27 cellular contexts compared by ENCODE assay signal in genomic region chr11:69207165-69207889, GRCh38. TPM values are rescaled to one million over a fixed set of nuclear protein-coding genes. Genes with fewer than 3 reads are reported as not detected.
DNase-seq lines count a peak whose midpoint lies in the region; ATAC-seq, FAIRE-seq and TF ChIP-seq lines count a peak whose summit lies in the region.
"Had no signal": no experiment of that assay in that cellular context is flagged by ENCODE, and none has a peak within 500 bp of the region (broad histone marks: within the 10 kb centered on the region; RNA-seq: fewer than 3 reads in every experiment).

No MANE protein-coding gene starts in this region.

- no TSS peak for BruUV-seq in Caco-2 (replicated peaks; lab: Mats Ljungman, UMichigan)
- BruUV-seq in HepG2 (replicated peaks; lab: Mats Ljungman, UMichigan): no TSS peak

- FAIRE-seq in HepG2 (lab: Jason Lieb, UNC): no peak
- FAIRE-seq: keratinocyte had no signal

- H3K27me3 ChIP-seq in Caco-2 (replicated peaks; ENCODE audit: control insufficient read depth, insufficient read depth, low read length): no peaks in the 10 kb centered on the region
- H3K27me3 ChIP-seq in HepG2 (ENCODE audit: control insufficient read depth in 1 of 2, insufficient read depth in 2 of 2, low read length in 2 of 2): peaks cover 7 to 26% of the 10 kb centered on the region in 2 experiments
- H3K27me3 ChIP-seq in spleen (replicated peaks in 1 of 7): peaks cover 0 to 12% (median 0%) of the 10 kb centered on the region in 7 donors
- peaks cover 0 to 32% (median 5%) of the 10 kb centered on the region in 3 donors for H3K27me3 ChIP-seq in psoas muscle (ENCODE audit: insufficient read depth in 3 of 3, low read length in 2 of 3)
- H3K27me3 ChIP-seq: brain microvascular endothelial cell had no signal

- H3K4me3 ChIP-seq in Caco-2 (ENCODE audit: low read depth, low read length) (no peak overlapping the region), SK-N-MC (no peak overlapping the region), HepG2 (replicated peaks in 1 of 3; ENCODE audit: insufficient read depth in 1 of 3, low read depth in 2 of 3, low read length in 3 of 3) (no peak overlapping the region), spleen (no peak overlapping the region), psoas muscle (no peak overlapping the region)
- H3K4me3 ChIP-seq: BLaER1 treated with 17β-estradiol and CSF1 and Interleukin-3, amounts not matched to agents 10 nM and 100 nM had no signal

- CTCF ChIA-PET in Caco-2 (lab: Charles Lee) (interaction anchor here (1.3 kb wide), 1 partner anchor 76 kb away, joined by 7 read pairs; no protein-coding TSS in a partner anchor), HepG2 (lab: Yijun Ruan, JAX; ENCODE audit: low intra/inter-chr PET ratio, low total read pairs) (no interaction called here)

- H3K4me2 ChIP-seq in HepG2 (ENCODE audit: low read depth, low read length): no peak overlapping the region
- H3K4me2 ChIP-seq: BLaER1 treated with 17β-estradiol and CSF1 and Interleukin-3, amounts not matched to agents 10 nM and 100 nM had no signal

- DNase-seq in Caco-2 (peak in 1 of 2 experiments; percentile 38), SK-N-MC (ENCODE audit: low read depth, low spot score) (no peak), HepG2 (ENCODE audit: low spot score) (no peak), spleen (peak; percentile 51), GM13976 (ENCODE audit: low spot score) (no peak), psoas muscle (no peak), cerebellar cortex (ENCODE audit: low spot score) (no peak), putamen (ENCODE audit: low spot score) (no peak)
- DNase-seq: activated B cell treated with CpG ODN at 0.5 μM for 24 hours; activated naive CD4-positive, alpha-beta T cell treated with anti-CD3 and anti-CD28 coated beads, Interleukin-2, amount 10 ng/mL, durations not matched to agents 7 days and 5 days; brain microvascular endothelial cell; DMS79 treated with DMSO at 0.1 percent for 48 hours; effector CD4-positive, alpha-beta T cell; GF-D8; NCI-H1092; NCI-H187 treated with DMSO at 0.1 percent for 48 hours; NCI-H524; SHP77 treated with DMSO at 0.1 percent for 48 hours; stimulated activated naive CD8-positive, alpha-beta T cell treated with anti-CD3 and anti-CD28 coated beads, Interleukin-15, Interleukin-2, amounts not matched to agents 100 U/mL and 50 U/mL, for 24 hours; SW 1271; T1000 had no signal

- no peaks in the 10 kb centered on the region for H3K4me1 Mint-ChIP-seq in Caco-2 (ENCODE audit: low read depth, unreplicated experiment)
- H3K4me1 Mint-ChIP-seq: activated naive CD4-positive, alpha-beta T cell treated with anti-CD3 and anti-CD28 coated beads, Interleukin-2, amount 10 ng/mL, durations not matched to agents 7 days and 5 days had no signal

- ATAC-seq in HepG2: no peak
- no peak for ATAC-seq in psoas muscle
- ATAC-seq: HCT116; Panc1; stimulated activated naive CD8-positive, alpha-beta T cell treated with anti-CD3 and anti-CD28 coated beads, Interleukin-15, Interleukin-2, amounts not matched to agents 100 U/mL and 50 U/mL, for 24 hours had no signal

- no peak overlapping the region for H3K4me3 Mint-ChIP-seq in Caco-2 (ENCODE audit: unreplicated experiment)
- H3K4me3 Mint-ChIP-seq: activated B cell treated with CpG ODN at 0.5 μM for 24 hours; activated naive CD4-positive, alpha-beta T cell treated with anti-CD3 and anti-CD28 coated beads, Interleukin-2, amount 10 ng/mL, durations not matched to agents 7 days and 5 days had no signal

- H3K36me3 ChIP-seq in Caco-2 (ENCODE audit: control insufficient read depth, insufficient read depth, low read length): no peaks in the 10 kb centered on the region
- 0 out of 2 replicates have a peak, but pooled peaks cover 7% of the 10 kb centered on the region for H3K36me3 ChIP-seq in SK-N-MC (ENCODE audit: insufficient read depth, low read length)
- H3K36me3 ChIP-seq in HepG2 (replicated peaks in 1 of 2; ENCODE audit: control insufficient read depth in 1 of 2, insufficient read depth in 2 of 2, low read length in 2 of 2): no peaks in the 10 kb centered on the region
- H3K36me3 ChIP-seq in spleen: no peaks in the 10 kb centered on the region
- H3K36me3 ChIP-seq in psoas muscle (ENCODE audit: insufficient read depth in 1 of 2, low read depth in 1 of 2): no peaks in the 10 kb centered on the region
- H3K36me3 ChIP-seq: BLaER1 treated with 17β-estradiol and CSF1 and Interleukin-3, amounts not matched to agents 10 nM and 100 nM; brain microvascular endothelial cell had no signal

- TF ChIP-seq RAD21 in HepG2 (CRISPR knock-in tag; IDR thresholded peaks at IDR 0.05): no peak

- POLR2A ChIA-PET in Caco-2 (lab: Charles Lee): no interaction called here
- POLR2A ChIA-PET in HepG2 (lab: Yijun Ruan, JAX): no interaction called here

- H3K27ac Mint-ChIP-seq in Caco-2 (ENCODE audit: unreplicated experiment): peak overlapping the region; percentile 18

- no peaks in the 10 kb centered on the region for H3K27me3 Mint-ChIP-seq in Caco-2 (ENCODE audit: insufficient read depth, unreplicated experiment)

- H3K9ac ChIP-seq in SK-N-MC (ENCODE audit: insufficient read length): peak overlapping the region; percentile 71
- H3K9ac ChIP-seq in HepG2 (ENCODE audit: insufficient read depth, low read depth, low read length): no peak overlapping the region
- H3K9ac ChIP-seq: BLaER1 treated with 17β-estradiol and CSF1 and Interleukin-3, amounts not matched to agents 10 nM and 100 nM; parathyroid adenoma had no signal

- TF ChIP-seq POLR2A in HepG2 (IDR thresholded peaks at IDR 0.05; ENCODE audit: insufficient read depth in 1 of 2, low read depth in 2 of 2, low read length in 2 of 2) (no peak), spleen (IDR thresholded peaks at IDR 0.05) (no peak)

- H3K27ac ChIP-seq in SK-N-MC: peak overlapping the region; percentile 99
- H3K27ac ChIP-seq in HepG2 (ENCODE audit: extremely low read length, insufficient read depth, low read length): no peak overlapping the region
- no peak overlapping the region for H3K27ac ChIP-seq in spleen
- H3K27ac ChIP-seq in psoas muscle: no peak overlapping the region
- H3K27ac ChIP-seq: BLaER1 treated with 17β-estradiol and CSF1 and Interleukin-3, amounts not matched to agents 10 nM and 100 nM; brain microvascular endothelial cell; parathyroid adenoma had no signal

- WGBS in HepG2 (ENCODE audit: low lambda C conversion rate): 26% methylated on average over 6 of the region's 14 CpGs
- WGBS in spleen, 5 donors: 87 to 94% (median 92%) methylated on average over 10 to 14 of the region's 14 CpGs
- 80 to 84% (median 84%) methylated on average over 14 of the region's 14 CpGs for WGBS in psoas muscle, 3 donors

- TF ChIP-seq EP300 in HepG2 (IDR thresholded peaks at IDR 0.05; ENCODE audit: low read depth in 2 of 2, low read length in 2 of 2) (no peak), HepG2 (CRISPR knock-in tag; IDR thresholded peaks at IDR 0.05; ENCODE audit: borderline replicate concordance) (no peak)

- no peaks in the 10 kb centered on the region for H4K20me1 ChIP-seq in HepG2 (ENCODE audit: insufficient read depth, low read length)

- TF ChIP-seq CTCF in Caco-2 (IDR thresholded peaks at IDR 0.05; ENCODE audit: insufficient read depth in 1 of 2, low read depth in 1 of 2, low read length in 1 of 2, severe bottlenecking in 1 of 2, unreplicated experiment in 1 of 2): no peak
- no peak for TF ChIP-seq CTCF in HepG2 (CRISPR knock-in tag; IDR thresholded peaks at IDR 0.05)
- TF ChIP-seq CTCF in spleen (IDR thresholded peaks at IDR 0.05 in 8 of 11, conservative IDR thresholded peaks at IDR 0.05 in 3 of 11): no peak
- TF ChIP-seq CTCF in GM13976 (IDR thresholded peaks at IDR 0.05; ENCODE audit: borderline replicate concordance, control extremely low read depth, extremely low read depth, insufficient read depth, missing control alignments): no peak
- TF ChIP-seq CTCF in psoas muscle (IDR thresholded peaks at IDR 0.05): no peak

- no peaks in the 10 kb centered on the region for H3K79me2 ChIP-seq in HepG2 (ENCODE audit: insufficient read depth, low read length)
- H3K79me2 ChIP-seq: parathyroid adenoma had no signal

- no peaks in the 10 kb centered on the region for H3K36me3 Mint-ChIP-seq in Caco-2 (ENCODE audit: insufficient read depth, unreplicated experiment)
- H3K36me3 Mint-ChIP-seq: activated naive CD4-positive, alpha-beta T cell treated with anti-CD3 and anti-CD28 coated beads, Interleukin-2, amount 10 ng/mL, durations not matched to agents 7 days and 5 days had no signal

- H3K9me3 ChIP-seq in Caco-2 (peaks cover 11% of the 10 kb centered on the region), SK-N-MC (ENCODE audit: low read depth, low read length) (peaks cover 4% of the 10 kb centered on the region; the same call in 1 of the 2 replicates), HepG2 (ENCODE audit: low read length) (no peaks in the 10 kb centered on the region), spleen (peaks cover 0 to 10% (median 0%) of the 10 kb centered on the region in 8 donors), psoas muscle (peaks cover 3% of the 10 kb centered on the region)

- H3K4me1 ChIP-seq in Caco-2 (peaks cover 6% of the 10 kb centered on the region; the same call in 1 of the 2 replicates), HepG2 (ENCODE audit: insufficient read depth, low read length) (peaks cover 31% of the 10 kb centered on the region), spleen (peaks cover 0 to 10% (median 2%) of the 10 kb centered on the region in 6 donors), psoas muscle (no peaks in the 10 kb centered on the region)
- H3K4me1 ChIP-seq: parathyroid adenoma had no signal

- intact Hi-C loops in Caco-2 (cut with micrococcal nuclease; ENCODE audit: unreplicated experiment): no loop called here
- intact Hi-C loops in HepG2 (cut with micrococcal nuclease; ENCODE audit: unreplicated experiment): no loop called here
- intact Hi-C loops in spleen (cut with DNase I; ENCODE audit: low total_unique reads): no loop called here
- intact Hi-C loops in psoas muscle (cut with DNase I): no loop called here

- in situ Hi-C loops in HepG2 (cut with HindIII; ENCODE audit: extremely low pct_ligation_motif_present, low pct_unique_long_range_greater_than_20kb): no loop called here
- in situ Hi-C loops in GM13976 (cut with MboI; ENCODE audit: low sequenced_read_pairs, unreplicated experiment): no loop called here

- H3K9me3 Mint-ChIP-seq in Caco-2 (ENCODE audit: unreplicated experiment): peaks cover 9% of the 10 kb centered on the region
- H3K9me3 Mint-ChIP-seq: activated naive CD4-positive, alpha-beta T cell treated with anti-CD3 and anti-CD28 coated beads, Interleukin-2, amount 10 ng/mL, durations not matched to agents 7 days and 5 days had no signal

- no peak overlapping the region for H2AFZ ChIP-seq in HepG2 (ENCODE audit: low read length)
- H2AFZ ChIP-seq: parathyroid adenoma had no signal

RNA-seq across cellular contexts. Expression of gene SMIM38, which starts 51.6 kb away (rescaled TPM):
- total RNA-seq in Caco-2 (2022) (0.12 and 0.66 TPM in 2 replicates), HepG2 (2016; rRNA removed; fragmentation: Illumina TruSeq; extraction: Trizol) (0.40 TPM in 1 of 2 replicates, not detected in the other), spleen (1 to 10 TPM in 4 of 7 donors, under 1 TPM in 3; 0.44 to 2.0 (median 1.1) TPM), psoas muscle (under 1 TPM in 3 of 4 donors, not detected in 1; 0.08 to 0.54 (median 0.34) TPM)
- total RNA-seq in HepG2 (2016; cell fraction: cytosol; rRNA removed; fragmentation: Illumina TruSeq; extraction: Trizol; ENCODE audit: low read depth): 0.18 TPM in 1 of 2 replicates, not detected in the other
- 0.39 and 0.61 TPM in 2 replicates for total RNA-seq in HepG2 (2016; cell fraction: insoluble cytoplasmic fraction; rRNA removed; fragmentation: Illumina TruSeq; extraction: Trizol)
- 0.24 and 0.25 TPM in 2 replicates for total RNA-seq in HepG2 (2016; cell fraction: membrane; rRNA removed; fragmentation: Illumina TruSeq; extraction: Trizol)
- total RNA-seq in HepG2 (2016; cell fraction: nucleus; rRNA removed; fragmentation: Illumina TruSeq; extraction: Trizol): 0.43 and 0.91 TPM in 2 replicates
- polyA plus RNA-seq in HepG2 (2011; rRNA removed) (0.30 and 0.42 TPM in 2 replicates), spleen (under 1 TPM; 0.02 to 0.29 (median 0.05) TPM), psoas muscle (under 1 TPM; 0.03 to 0.12 (median 0.05) TPM)
- polyA plus RNA-seq in HepG2 (2011; cell fraction: cytosol; rRNA removed): 0.12 and 0.32 TPM in 2 replicates
- 3.5 and 3.6 TPM in 2 replicates for polyA plus RNA-seq in HepG2 (2011; cell fraction: nucleus; rRNA removed)
- 0.39 and 0.67 TPM in 2 replicates for polyA plus RNA-seq in HepG2 (2012)
- not detected in 2 replicates for polyA plus RNA-seq in HepG2 (2016; cell fraction: cytosol; fragmentation: Illumina TruSeq; extraction: Trizol; ENCODE audit: low read depth)
- 0.09 TPM in 1 of 2 replicates, not detected in the other for polyA plus RNA-seq in HepG2 (2016; cell fraction: insoluble cytoplasmic fraction; fragmentation: Illumina TruSeq; extraction: Trizol; ENCODE audit: low read depth)
- polyA plus RNA-seq in HepG2 (2016; cell fraction: membrane; fragmentation: Illumina TruSeq; extraction: Trizol; ENCODE audit: low read depth): not detected in 2 replicates
- polyA plus RNA-seq in HepG2 (2016; cell fraction: nucleus; fragmentation: Illumina TruSeq; extraction: Trizol; ENCODE audit: insufficient read depth, low read depth): 0.45 and 0.49 TPM in 2 replicates
- 0.09 and 1.2 TPM in 2 replicates for polyA minus RNA-seq in HepG2 (2011; rRNA and poly(A)+ RNA removed; ENCODE audit: low replicate concordance)
- not detected in 2 replicates for polyA minus RNA-seq in HepG2 (2011; cell fraction: cytosol; rRNA and poly(A)+ RNA removed)
- polyA minus RNA-seq in HepG2 (2011; cell fraction: nucleus; rRNA and poly(A)+ RNA removed): 1.4 and 2.1 TPM in 2 replicates
- total RNA-seq: epithelial cell of proximal tubule had no signal
- polyA plus RNA-seq: keratinocyte had no signal
